Comparison of ENCODE assay signal across 23 cellular contexts in genomic region chr17:50570516-50570915, GRCh38. TPM values are rescaled to one million over a fixed set of nuclear protein-coding genes. Genes with fewer than 3 reads are reported as not detected.
"Had no signal": no experiment of that assay in that cellular context is flagged by ENCODE, and none has a peak within 500 bp of the region (broad histone marks: within the 10 kb centered on the region; RNA-seq: fewer than 3 reads in every experiment).

No MANE protein-coding gene starts in this region.

- H3K9me3 ChIP-seq: breast epithelium, gastrocnemius medialis, heart left ventricle, left ventricle myocardium inferior, neutrophil, pancreas, right lobe of liver, suprapubic skin, transverse colon had no signal

- H3K27ac ChIP-seq: breast epithelium, gastrocnemius medialis, heart left ventricle, left ventricle myocardium inferior, neutrophil, pancreas, right lobe of liver, suprapubic skin, transverse colon had no signal

- H3K4me3 ChIP-seq: breast epithelium, gastrocnemius medialis, heart left ventricle, left ventricle myocardium inferior, pancreas, right lobe of liver, smooth muscle cell, suprapubic skin, transverse colon had no signal

- H3K36me3 ChIP-seq: breast epithelium, gastrocnemius medialis, heart left ventricle, left ventricle myocardium inferior, neutrophil, pancreas, right lobe of liver, suprapubic skin, transverse colon had no signal

- FAIRE-seq: pancreas had no signal

- DNase-seq: activated CD4-positive, alpha-beta memory T cell treated with anti-CD3 and anti-CD28 coated beads, Interleukin-2, amount 10 ng/mL, durations not matched to agents 7 days and 5 days; activated CD4-positive, alpha-beta T cell treated with anti-CD3 and anti-CD28 coated beads for 48 hours; activated CD4-positive, CD25-positive, alpha-beta regulatory T cell; activated effector memory CD4-positive, alpha-beta T cell treated with Interleukin-2 at 50 U/mL for 16 hours; activated naive CD4-positive, alpha-beta T cell treated with anti-CD3 and anti-CD28 coated beads, Interleukin-2, amount 10 ng/mL, durations not matched to agents 7 days and 5 days; activated T-cell treated with anti-CD3 and anti-CD28 coated beads, Interleukin-2, amount 50 U/mL, for 24 hours; aorta; effector CD8-positive, alpha-beta T cell; gastrocnemius medialis; heart left ventricle; left ventricle myocardium inferior; mammary epithelial cell; pancreas; right lobe of liver; stimulated activated CD4-positive, alpha-beta T cell treated with anti-CD3 and anti-CD28 coated beads, Interleukin-4, amount 100 ng/mL, for 1 hour; stimulated activated naive CD8-positive, alpha-beta T cell treated with anti-CD3 and anti-CD28 coated beads, Interleukin-15, amount 100 ng/mL, for 72 hours; T-helper 9 cell; transverse colon had no signal

- H3K27me3 ChIP-seq: pancreas, right lobe of liver had no signal

- H3K4me2 ChIP-seq: smooth muscle cell had no signal

- ATAC-seq: esophagus mucosa; gastrocnemius medialis; heart left ventricle; pancreas; right lobe of liver; stimulated activated naive CD8-positive, alpha-beta T cell treated with anti-CD3 and anti-CD28 coated beads, Interleukin-15, amount 100 ng/mL, for 72 hours had no signal

RNA-seq across cellular contexts. Expression of gene CACNA1G, which starts 10.0 kb away (rescaled TPM):
- polyA plus RNA-seq: aorta had no signal
